Comparison of ENCODE assay signal across 1 cellular context in the genomic region with DNA sequence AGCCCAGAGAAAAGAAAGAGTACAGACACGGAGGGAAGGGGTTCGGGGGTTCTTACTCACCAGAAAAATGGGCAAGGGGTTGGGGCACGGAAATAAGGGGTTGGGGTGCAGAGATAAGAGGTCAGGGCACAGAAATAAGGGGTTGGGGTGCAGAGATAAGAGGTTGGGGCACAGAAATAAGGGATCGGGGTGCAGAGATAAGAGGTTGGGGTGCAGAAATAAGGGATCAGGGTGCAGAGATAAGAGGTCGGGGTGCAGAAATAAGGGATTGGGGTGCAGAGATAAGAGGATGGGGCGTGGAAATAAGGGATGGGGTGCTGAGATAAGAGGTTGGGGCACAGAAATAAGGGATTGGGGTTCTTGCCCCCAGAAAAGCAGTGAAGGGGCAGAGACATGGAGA.
TF ChIP-seq lines count a peak whose summit lies in the region.
"Not testable (repeated sequence)": the region's sequence is repeated elsewhere in the genome, so short reads cannot be mapped to it uniquely, and the experiment has no call there.

No MANE protein-coding gene starts in this region.

TF ChIP-seq in K562, 482 proteins besides CTCF, POLR2A, EP300 and RAD21:
- TF ChIP-seq, protein P1, sequence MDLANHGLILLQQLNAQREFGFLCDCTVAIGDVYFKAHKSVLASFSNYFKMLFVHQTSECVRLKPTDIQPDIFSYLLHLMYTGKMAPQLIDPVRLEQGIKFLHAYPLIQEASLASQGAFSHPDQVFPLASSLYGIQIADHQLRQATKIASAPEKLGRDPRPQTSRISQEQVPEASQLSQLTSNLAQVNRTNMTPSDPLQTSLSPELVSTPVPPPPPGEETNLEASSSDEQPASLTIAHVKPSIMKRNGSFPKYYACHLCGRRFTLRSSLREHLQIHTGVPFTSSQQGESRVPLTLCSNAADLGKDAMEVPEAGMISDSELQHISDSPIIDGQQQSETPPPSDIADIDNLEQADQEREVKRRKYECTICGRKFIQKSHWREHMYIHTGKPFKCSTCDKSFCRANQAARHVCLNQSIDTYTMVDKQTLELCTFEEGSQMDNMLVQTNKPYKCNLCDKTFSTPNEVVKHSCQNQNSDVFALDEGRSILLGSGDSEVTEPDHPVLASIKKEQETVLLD (IDR thresholded peaks at IDR 0.05) = peak; percentile 85
- TF ChIP-seq TCF3 (CRISPR knock-in tag; IDR thresholded peaks at IDR 0.05) = peak; percentile 71
- TF ChIP-seq CBFA2T3 (IDR thresholded peaks at IDR 0.05) = peak; percentile 91
- 0 out of 2 replicates have a peak, but pooled peaks have one; percentile 44 for TF ChIP-seq MEF2D (tag; conservative IDR thresholded peaks at IDR 0.05; ENCODE audit: low read depth)
- peak; percentile 43; the same call in 1 of the 2 replicates for TF ChIP-seq FOXM1 (IDR thresholded peaks at IDR 0.05; ENCODE audit: low read depth)
- TF ChIP-seq FOXM1 (CRISPR knock-in tag; IDR thresholded peaks at IDR 0.05; ENCODE audit: low read depth); TEAD4 (CRISPR knock-in tag; IDR thresholded peaks at IDR 0.05; ENCODE audit: borderline replicate concordance): not testable (repeated sequence)
- TF ChIP-seq ELF4 (CRISPR knock-in tag; IDR thresholded peaks at IDR 0.05) = peak; percentile 97
- 0 out of 2 replicates have a peak, but pooled peaks have one; percentile 9 for TF ChIP-seq TEAD4 (IDR thresholded peaks at IDR 0.05; ENCODE audit: low read length)
- peak; percentile 94 for TF ChIP-seq NCOR1 (IDR thresholded peaks at IDR 0.05)
- TF ChIP-seq ZNF766 (CRISPR knock-in tag; conservative IDR thresholded peaks at IDR 0.05) = 0 out of 2 replicates have a peak, but pooled peaks have one; percentile 27
- TF ChIP-seq MTA1 (IDR thresholded peaks at IDR 0.05; ENCODE audit: borderline replicate concordance) = peak; percentile 59
- TF ChIP-seq, protein P2, sequence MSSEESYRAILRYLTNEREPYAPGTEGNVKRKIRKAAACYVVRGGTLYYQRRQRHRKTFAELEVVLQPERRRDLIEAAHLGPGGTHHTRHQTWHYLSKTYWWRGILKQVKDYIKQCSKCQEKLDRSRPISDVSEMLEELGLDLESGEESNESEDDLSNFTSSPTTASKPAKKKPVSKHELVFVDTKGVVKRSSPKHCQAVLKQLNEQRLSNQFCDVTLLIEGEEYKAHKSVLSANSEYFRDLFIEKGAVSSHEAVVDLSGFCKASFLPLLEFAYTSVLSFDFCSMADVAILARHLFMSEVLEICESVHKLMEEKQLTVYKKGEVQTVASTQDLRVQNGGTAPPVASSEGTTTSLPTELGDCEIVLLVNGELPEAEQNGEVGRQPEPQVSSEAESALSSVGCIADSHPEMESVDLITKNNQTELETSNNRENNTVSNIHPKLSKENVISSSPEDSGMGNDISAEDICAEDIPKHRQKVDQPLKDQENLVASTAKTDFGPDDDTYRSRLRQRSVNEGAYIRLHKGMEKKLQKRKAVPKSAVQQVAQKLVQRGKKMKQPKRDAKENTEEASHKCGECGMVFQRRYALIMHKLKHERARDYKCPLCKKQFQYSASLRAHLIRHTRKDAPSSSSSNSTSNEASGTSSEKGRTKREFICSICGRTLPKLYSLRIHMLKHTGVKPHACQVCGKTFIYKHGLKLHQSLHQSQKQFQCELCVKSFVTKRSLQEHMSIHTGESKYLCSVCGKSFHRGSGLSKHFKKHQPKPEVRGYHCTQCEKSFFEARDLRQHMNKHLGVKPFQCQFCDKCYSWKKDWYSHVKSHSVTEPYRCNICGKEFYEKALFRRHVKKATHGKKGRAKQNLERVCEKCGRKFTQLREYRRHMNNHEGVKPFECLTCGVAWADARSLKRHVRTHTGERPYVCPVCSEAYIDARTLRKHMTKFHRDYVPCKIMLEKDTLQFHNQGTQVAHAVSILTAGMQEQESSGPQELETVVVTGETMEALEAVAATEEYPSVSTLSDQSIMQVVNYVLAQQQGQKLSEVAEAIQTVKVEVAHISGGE (CRISPR knock-in tag; IDR thresholded peaks at IDR 0.05) = 0 out of 6 replicates have a peak, but pooled peaks of 1 of the 3 experiments have one; percentile 24
- peak; percentile 91 for TF ChIP-seq ARID1B (IDR thresholded peaks at IDR 0.05)
- peak; percentile 83 for TF ChIP-seq CC2D1A (IDR thresholded peaks at IDR 0.05)
- peak; percentile 77 for TF ChIP-seq PYGO2 (tag; IDR thresholded peaks at IDR 0.05)
- peak; percentile 89; the same call in 1 of the 2 replicates for TF ChIP-seq GATAD2A (IDR thresholded peaks at IDR 0.05)
- TF ChIP-seq TRIM24 (IDR thresholded peaks at IDR 0.05) = peak; percentile 60 to 64; a peak in 3 of 4 replicates
- peak; percentile 89 for TF ChIP-seq TAL1 (IDR thresholded peaks at IDR 0.05)
- TF ChIP-seq CBFA2T2 (conservative IDR thresholded peaks at IDR 0.05) = peak; percentile 92
- peak; percentile 73 for TF ChIP-seq PHB2 (IDR thresholded peaks at IDR 0.05; ENCODE audit: low read depth)
- peak; percentile 87 for TF ChIP-seq MTA2 (IDR thresholded peaks at IDR 0.05; ENCODE audit: low read depth)
- TF ChIP-seq KDM1A (IDR thresholded peaks at IDR 0.05) = 0 out of 4 replicates have a peak, but pooled peaks of 1 of the 2 experiments have one; percentile 27
- TF ChIP-seq, protein P3, sequence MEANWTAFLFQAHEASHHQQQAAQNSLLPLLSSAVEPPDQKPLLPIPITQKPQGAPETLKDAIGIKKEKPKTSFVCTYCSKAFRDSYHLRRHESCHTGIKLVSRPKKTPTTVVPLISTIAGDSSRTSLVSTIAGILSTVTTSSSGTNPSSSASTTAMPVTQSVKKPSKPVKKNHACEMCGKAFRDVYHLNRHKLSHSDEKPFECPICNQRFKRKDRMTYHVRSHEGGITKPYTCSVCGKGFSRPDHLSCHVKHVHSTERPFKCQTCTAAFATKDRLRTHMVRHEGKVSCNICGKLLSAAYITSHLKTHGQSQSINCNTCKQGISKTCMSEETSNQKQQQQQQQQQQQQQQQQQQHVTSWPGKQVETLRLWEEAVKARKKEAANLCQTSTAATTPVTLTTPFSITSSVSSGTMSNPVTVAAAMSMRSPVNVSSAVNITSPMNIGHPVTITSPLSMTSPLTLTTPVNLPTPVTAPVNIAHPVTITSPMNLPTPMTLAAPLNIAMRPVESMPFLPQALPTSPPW (CRISPR knock-in tag; IDR thresholded peaks at IDR 0.05) = 0 out of 2 replicates have a peak, but pooled peaks have one; percentile 25
- peak; percentile 74 for TF ChIP-seq DPF2 (IDR thresholded peaks at IDR 0.05)
- 0 out of 2 replicates have a peak, but pooled peaks have one; percentile 37 for TF ChIP-seq HDAC2 (IDR thresholded peaks at IDR 0.05)
- TF ChIP-seq HDAC1 (IDR thresholded peaks at IDR 0.05) = peak in 1 of 2 experiments; percentile 62; a peak in 2 of 4 replicates
- TF ChIP-seq NFIC (IDR thresholded peaks at IDR 0.05) = peak; percentile 52
- peak; percentile 79 for TF ChIP-seq SMARCE1 (IDR thresholded peaks at IDR 0.05)
- peak; percentile 22; the same call in 1 of the 2 replicates for TF ChIP-seq SMARCA4 (IDR thresholded peaks at IDR 0.05)
TF ChIP-seq in K562: peak in this region for 28; not testable (repeated sequence) for 454.
